1 cellular context compared by ENCODE assay signal in the genomic region with DNA sequence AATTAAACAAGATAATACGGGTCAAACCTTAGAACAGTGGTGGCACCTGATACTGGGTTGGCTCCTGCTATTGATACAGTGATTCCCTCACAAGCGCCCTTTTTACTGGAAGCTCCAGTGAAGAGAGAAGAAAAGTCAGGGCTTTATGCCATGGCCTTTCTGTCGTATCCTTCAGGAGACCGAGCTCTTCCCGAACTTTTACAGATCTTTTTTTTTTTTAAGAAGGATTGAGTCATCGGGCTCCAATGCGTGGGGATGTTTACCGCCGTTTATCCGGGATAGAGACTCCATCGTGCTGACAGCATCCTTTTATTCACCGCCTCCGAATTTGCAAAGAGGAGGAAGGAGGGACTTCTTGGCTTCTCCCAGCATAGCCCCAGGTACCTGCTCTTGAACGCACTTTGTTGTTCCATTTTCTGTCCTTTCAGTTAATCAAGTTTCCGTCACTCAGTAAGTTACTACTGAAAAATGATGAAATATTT.
TF ChIP-seq lines count a peak whose summit lies in the region.

No MANE protein-coding gene starts in this region.

TF ChIP-seq in GM23338, 12 proteins besides CTCF, POLR2A, EP300 and RAD21 (continued from another document):
- TF ChIP-seq, protein P1, sequence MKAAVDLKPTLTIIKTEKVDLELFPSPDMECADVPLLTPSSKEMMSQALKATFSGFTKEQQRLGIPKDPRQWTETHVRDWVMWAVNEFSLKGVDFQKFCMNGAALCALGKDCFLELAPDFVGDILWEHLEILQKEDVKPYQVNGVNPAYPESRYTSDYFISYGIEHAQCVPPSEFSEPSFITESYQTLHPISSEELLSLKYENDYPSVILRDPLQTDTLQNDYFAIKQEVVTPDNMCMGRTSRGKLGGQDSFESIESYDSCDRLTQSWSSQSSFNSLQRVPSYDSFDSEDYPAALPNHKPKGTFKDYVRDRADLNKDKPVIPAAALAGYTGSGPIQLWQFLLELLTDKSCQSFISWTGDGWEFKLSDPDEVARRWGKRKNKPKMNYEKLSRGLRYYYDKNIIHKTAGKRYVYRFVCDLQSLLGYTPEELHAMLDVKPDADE (IDR thresholded peaks at IDR 0.05), result no peak
- no peak for TF ChIP-seq ZNF114 (CRISPR knock-in tag; IDR thresholded peaks at IDR 0.05)
- TF ChIP-seq STAT1 (IDR thresholded peaks at IDR 0.05; ENCODE audit: unreplicated experiment), result no peak
- TF ChIP-seq NANOG (IDR thresholded peaks at IDR 0.05; ENCODE audit: borderline replicate concordance), result no peak
- no peak for TF ChIP-seq ZNF462 (CRISPR knock-in tag; IDR thresholded peaks at IDR 0.05)
- TF ChIP-seq CREB1 (CRISPR knock-in tag; IDR thresholded peaks at IDR 0.05; ENCODE audit: low read depth), result no peak
TF ChIP-seq in GM23338: peak in this region for 0.
